ENCODE assay signal across 1 cellular context in genomic region chr12:97552410-97553050, GRCh38.
TF ChIP-seq lines count a peak whose summit lies in the region.

No MANE protein-coding gene starts in this region.

TF ChIP-seq in H1, 55 proteins besides CTCF, POLR2A, EP300 and RAD21 (continued from another document):
- TF ChIP-seq, protein P1, sequence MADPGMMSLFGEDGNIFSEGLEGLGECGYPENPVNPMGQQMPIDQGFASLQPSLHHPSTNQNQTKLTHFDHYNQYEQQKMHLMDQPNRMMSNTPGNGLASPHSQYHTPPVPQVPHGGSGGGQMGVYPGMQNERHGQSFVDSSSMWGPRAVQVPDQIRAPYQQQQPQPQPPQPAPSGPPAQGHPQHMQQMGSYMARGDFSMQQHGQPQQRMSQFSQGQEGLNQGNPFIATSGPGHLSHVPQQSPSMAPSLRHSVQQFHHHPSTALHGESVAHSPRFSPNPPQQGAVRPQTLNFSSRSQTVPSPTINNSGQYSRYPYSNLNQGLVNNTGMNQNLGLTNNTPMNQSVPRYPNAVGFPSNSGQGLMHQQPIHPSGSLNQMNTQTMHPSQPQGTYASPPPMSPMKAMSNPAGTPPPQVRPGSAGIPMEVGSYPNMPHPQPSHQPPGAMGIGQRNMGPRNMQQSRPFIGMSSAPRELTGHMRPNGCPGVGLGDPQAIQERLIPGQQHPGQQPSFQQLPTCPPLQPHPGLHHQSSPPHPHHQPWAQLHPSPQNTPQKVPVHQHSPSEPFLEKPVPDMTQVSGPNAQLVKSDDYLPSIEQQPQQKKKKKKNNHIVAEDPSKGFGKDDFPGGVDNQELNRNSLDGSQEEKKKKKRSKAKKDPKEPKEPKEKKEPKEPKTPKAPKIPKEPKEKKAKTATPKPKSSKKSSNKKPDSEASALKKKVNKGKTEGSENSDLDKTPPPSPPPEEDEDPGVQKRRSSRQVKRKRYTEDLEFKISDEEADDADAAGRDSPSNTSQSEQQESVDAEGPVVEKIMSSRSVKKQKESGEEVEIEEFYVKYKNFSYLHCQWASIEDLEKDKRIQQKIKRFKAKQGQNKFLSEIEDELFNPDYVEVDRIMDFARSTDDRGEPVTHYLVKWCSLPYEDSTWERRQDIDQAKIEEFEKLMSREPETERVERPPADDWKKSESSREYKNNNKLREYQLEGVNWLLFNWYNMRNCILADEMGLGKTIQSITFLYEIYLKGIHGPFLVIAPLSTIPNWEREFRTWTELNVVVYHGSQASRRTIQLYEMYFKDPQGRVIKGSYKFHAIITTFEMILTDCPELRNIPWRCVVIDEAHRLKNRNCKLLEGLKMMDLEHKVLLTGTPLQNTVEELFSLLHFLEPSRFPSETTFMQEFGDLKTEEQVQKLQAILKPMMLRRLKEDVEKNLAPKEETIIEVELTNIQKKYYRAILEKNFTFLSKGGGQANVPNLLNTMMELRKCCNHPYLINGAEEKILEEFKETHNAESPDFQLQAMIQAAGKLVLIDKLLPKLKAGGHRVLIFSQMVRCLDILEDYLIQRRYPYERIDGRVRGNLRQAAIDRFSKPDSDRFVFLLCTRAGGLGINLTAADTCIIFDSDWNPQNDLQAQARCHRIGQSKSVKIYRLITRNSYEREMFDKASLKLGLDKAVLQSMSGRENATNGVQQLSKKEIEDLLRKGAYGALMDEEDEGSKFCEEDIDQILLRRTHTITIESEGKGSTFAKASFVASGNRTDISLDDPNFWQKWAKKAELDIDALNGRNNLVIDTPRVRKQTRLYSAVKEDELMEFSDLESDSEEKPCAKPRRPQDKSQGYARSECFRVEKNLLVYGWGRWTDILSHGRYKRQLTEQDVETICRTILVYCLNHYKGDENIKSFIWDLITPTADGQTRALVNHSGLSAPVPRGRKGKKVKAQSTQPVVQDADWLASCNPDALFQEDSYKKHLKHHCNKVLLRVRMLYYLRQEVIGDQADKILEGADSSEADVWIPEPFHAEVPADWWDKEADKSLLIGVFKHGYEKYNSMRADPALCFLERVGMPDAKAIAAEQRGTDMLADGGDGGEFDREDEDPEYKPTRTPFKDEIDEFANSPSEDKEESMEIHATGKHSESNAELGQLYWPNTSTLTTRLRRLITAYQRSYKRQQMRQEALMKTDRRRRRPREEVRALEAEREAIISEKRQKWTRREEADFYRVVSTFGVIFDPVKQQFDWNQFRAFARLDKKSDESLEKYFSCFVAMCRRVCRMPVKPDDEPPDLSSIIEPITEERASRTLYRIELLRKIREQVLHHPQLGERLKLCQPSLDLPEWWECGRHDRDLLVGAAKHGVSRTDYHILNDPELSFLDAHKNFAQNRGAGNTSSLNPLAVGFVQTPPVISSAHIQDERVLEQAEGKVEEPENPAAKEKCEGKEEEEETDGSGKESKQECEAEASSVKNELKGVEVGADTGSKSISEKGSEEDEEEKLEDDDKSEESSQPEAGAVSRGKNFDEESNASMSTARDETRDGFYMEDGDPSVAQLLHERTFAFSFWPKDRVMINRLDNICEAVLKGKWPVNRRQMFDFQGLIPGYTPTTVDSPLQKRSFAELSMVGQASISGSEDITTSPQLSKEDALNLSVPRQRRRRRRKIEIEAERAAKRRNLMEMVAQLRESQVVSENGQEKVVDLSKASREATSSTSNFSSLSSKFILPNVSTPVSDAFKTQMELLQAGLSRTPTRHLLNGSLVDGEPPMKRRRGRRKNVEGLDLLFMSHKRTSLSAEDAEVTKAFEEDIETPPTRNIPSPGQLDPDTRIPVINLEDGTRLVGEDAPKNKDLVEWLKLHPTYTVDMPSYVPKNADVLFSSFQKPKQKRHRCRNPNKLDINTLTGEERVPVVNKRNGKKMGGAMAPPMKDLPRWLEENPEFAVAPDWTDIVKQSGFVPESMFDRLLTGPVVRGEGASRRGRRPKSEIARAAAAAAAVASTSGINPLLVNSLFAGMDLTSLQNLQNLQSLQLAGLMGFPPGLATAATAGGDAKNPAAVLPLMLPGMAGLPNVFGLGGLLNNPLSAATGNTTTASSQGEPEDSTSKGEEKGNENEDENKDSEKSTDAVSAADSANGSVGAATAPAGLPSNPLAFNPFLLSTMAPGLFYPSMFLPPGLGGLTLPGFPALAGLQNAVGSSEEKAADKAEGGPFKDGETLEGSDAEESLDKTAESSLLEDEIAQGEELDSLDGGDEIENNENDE (IDR thresholded peaks at IDR 0.05; ENCODE audit: insufficient replicate concordance, low read length) = no peak
- no peak for TF ChIP-seq SP1 (IDR thresholded peaks at IDR 0.05; ENCODE audit: low read depth, low read length)
- TF ChIP-seq EGR1 (IDR thresholded peaks at IDR 0.05; ENCODE audit: borderline replicate concordance, low read depth, low read length) = no peak
- no peak for TF ChIP-seq MAFK (IDR thresholded peaks at IDR 0.05; ENCODE audit: low read depth, low read length)
- TF ChIP-seq EZH2 (IDR thresholded peaks at IDR 0.05; ENCODE audit: low read depth, low read length, severe bottlenecking) = no peak
- no peak for TF ChIP-seq BACH1 (IDR thresholded peaks at IDR 0.05; ENCODE audit: low read length)
- TF ChIP-seq RXRA (IDR thresholded peaks at IDR 0.05; ENCODE audit: insufficient read depth, low read depth, low read length) = no peak
- no peak for TF ChIP-seq GTF2F1 (IDR thresholded peaks at IDR 0.05; ENCODE audit: borderline replicate concordance, low read depth, low read length)
- TF ChIP-seq RFX5 (IDR thresholded peaks at IDR 0.05; ENCODE audit: borderline replicate concordance, low read depth, low read length) = no peak
- TF ChIP-seq, protein P2, sequence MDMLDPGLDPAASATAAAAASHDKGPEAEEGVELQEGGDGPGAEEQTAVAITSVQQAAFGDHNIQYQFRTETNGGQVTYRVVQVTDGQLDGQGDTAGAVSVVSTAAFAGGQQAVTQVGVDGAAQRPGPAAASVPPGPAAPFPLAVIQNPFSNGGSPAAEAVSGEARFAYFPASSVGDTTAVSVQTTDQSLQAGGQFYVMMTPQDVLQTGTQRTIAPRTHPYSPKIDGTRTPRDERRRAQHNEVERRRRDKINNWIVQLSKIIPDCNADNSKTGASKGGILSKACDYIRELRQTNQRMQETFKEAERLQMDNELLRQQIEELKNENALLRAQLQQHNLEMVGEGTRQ (IDR thresholded peaks at IDR 0.05; ENCODE audit: low read length) = no peak
- no peak for TF ChIP-seq SP4 (IDR thresholded peaks at IDR 0.05; ENCODE audit: low read length)
